8 cellular contexts compared by ENCODE assay signal in the genomic region with DNA sequence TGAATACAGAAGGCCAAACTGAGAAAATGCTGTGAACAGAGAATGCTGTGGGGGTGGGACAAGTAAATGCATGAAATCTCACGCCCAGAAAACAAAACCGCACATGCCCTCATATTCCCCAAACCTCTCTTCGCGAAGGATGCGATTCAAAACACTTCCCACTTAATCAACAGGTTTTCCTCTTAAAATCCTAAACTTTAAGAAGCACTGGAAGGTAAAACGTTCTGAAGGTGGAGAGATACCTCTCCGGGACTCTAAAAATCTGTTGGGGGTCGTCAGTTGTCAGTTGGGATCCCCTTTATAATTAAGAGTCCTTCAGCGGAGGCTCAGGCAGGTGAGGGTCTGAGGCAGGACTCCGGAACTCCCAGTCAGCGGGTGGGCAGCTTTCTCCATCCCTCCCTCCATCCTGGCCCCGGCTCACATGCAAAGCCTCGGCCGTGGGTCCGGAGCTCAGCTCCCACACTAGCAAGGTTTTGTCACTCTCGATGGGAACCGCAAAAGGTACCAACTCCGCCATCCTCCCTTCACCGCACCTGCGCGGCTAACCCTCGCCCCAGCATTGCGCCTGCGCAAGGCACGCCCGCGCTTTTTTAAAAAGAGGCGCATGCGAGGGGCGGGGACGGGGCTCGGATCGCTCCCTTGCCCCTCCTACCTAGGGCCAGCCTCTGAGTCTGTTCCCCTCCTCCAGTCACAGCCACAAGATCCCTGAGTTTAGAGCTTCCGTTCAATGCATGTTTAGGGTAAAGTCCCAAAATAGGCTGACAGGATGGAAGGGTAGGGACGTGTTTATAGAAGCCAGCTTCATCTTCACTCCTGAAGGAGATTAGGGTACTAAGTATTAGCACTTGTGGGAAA.
DNase-seq lines count a peak whose midpoint lies in the region; ATAC-seq and TF ChIP-seq lines count a peak whose summit lies in the region.

A gene with protein sequence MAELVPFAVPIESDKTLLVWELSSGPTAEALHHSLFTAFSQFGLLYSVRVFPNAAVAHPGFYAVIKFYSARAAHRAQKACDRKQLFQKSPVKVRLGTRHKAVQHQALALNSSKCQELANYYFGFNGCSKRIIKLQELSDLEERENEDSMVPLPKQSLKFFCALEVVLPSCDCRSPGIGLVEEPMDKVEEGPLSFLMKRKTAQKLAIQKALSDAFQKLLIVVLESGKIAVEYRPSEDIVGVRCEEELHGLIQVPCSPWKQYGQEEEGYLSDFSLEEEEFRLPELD (minus strand): TSS at position 563 of the 855 bp plus-strand sequence. CDS start 46 bp downstream, at position 517.

- POLR2A ChIA-PET in GM10248 (lab: Yijun Ruan, JAX) = no interaction called here

- peak; percentile 93 for DNase-seq in GM10248 (ENCODE audit: extremely low spot score)
- DNase-seq in NCI-H345 (lab: John Stamatoyannopoulos, UW) = peak; percentile 88
- peak; percentile 67 to 74 for DNase-seq in central memory CD8-positive, alpha-beta T cell (ENCODE audit: low spot score in 2 of 2)
- DNase-seq in left kidney (ENCODE audit: low read depth, low spot score) = peak; percentile 96
- DNase-seq in stimulated activated CD4-positive, alpha-beta T cell treated with anti-CD3 and anti-CD28 coated beads, Interleukin-2, amount 100 ng/mL, for 48 hours = peak; percentile 85 to 90

- CTCF ChIA-PET in GM10248 (lab: Yijun Ruan, JAX) = interaction anchor here (1.1 to 1.9 kb wide), 6 partner anchors 12 to 553 kb away, joined by 3 to 6 read pairs (median 4); no protein-coding TSS in a partner anchor

- peaks cover 5% of the 10 kb centered on the region for H3K36me3 Mint-ChIP-seq in central memory CD8-positive, alpha-beta T cell (ENCODE audit: insufficient read depth)

- TF ChIP-seq CTCF in GM10248 (IDR thresholded peaks at IDR 0.05; ENCODE audit: control extremely low read depth, extremely low read depth, low read depth, missing control alignments) = no peak

- peaks cover 17% of the 10 kb centered on the region for H3K4me1 Mint-ChIP-seq in central memory CD8-positive, alpha-beta T cell

- H3K9me3 Mint-ChIP-seq in central memory CD8-positive, alpha-beta T cell = no peaks in the 10 kb centered on the region

- peak within 1 kb of the TSS; percentile 82 for H3K27ac Mint-ChIP-seq in central memory CD8-positive, alpha-beta T cell (ENCODE audit: low read depth)

- ATAC-seq in HG03139 (IDR thresholded peaks at IDR 0.05; ENCODE audit: unreplicated experiment) = peak; percentile 63
- ATAC-seq in activated CD4-positive, CD25-positive, alpha-beta regulatory T cell treated with anti-CD3 and anti-CD28 coated beads, Interleukin-2, amount 50 U/mL, for 24 hours = peak; percentile 85 to 90
- ATAC-seq in central memory CD8-positive, alpha-beta T cell (replicated peaks; ENCODE audit: extremely low read depth, poor library complexity, severe bottlenecking) = peak; percentile 92
- no peak for ATAC-seq in GM19324 (IDR thresholded peaks at IDR 0.05; ENCODE audit: low FRiP score, unreplicated experiment)

- H3K27me3 Mint-ChIP-seq in central memory CD8-positive, alpha-beta T cell = no peaks in the 10 kb centered on the region

- peak within 1 kb of the TSS; percentile 87 for H3K4me3 Mint-ChIP-seq in central memory CD8-positive, alpha-beta T cell
